ENCODE assay signal across 8 cellular contexts in the genomic region with DNA sequence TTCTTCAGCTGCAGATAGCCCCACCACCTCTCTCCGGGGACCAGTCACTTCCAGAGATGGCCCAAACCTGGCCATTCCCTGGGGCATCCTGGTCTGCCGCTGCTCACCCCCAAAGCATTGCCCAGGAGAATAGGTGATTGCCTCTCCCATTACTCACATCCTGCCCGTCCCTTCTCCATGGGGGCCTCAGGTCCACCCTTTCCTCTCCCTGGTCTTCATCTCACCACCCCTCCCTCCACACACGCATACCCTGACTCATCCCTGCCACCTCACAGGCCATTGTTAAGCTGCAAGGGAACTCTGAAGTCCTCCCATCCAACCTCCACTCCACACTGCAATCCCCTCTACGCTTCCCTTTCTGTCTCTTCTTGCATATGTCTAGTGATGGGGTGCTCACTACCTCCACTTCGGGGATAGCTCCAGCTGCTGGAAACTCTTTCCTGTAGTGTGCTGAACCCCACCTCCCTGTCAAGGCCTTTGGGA. TPM values are rescaled to one million over a fixed set of nuclear protein-coding genes. Genes with fewer than 3 reads are reported as not detected.
DNase-seq lines count a peak whose midpoint lies in the region; ATAC-seq and TF ChIP-seq lines count a peak whose summit lies in the region.

A gene with protein sequence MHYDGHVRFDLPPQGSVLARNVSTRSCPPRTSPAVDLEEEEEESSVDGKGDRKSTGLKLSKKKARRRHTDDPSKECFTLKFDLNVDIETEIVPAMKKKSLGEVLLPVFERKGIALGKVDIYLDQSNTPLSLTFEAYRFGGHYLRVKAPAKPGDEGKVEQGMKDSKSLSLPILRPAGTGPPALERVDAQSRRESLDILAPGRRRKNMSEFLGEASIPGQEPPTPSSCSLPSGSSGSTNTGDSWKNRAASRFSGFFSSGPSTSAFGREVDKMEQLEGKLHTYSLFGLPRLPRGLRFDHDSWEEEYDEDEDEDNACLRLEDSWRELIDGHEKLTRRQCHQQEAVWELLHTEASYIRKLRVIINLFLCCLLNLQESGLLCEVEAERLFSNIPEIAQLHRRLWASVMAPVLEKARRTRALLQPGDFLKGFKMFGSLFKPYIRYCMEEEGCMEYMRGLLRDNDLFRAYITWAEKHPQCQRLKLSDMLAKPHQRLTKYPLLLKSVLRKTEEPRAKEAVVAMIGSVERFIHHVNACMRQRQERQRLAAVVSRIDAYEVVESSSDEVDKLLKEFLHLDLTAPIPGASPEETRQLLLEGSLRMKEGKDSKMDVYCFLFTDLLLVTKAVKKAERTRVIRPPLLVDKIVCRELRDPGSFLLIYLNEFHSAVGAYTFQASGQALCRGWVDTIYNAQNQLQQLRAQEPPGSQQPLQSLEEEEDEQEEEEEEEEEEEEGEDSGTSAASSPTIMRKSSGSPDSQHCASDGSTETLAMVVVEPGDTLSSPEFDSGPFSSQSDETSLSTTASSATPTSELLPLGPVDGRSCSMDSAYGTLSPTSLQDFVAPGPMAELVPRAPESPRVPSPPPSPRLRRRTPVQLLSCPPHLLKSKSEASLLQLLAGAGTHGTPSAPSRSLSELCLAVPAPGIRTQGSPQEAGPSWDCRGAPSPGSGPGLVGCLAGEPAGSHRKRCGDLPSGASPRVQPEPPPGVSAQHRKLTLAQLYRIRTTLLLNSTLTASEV (minus strand): TSS at position 188 of the 483 bp plus-strand sequence. CDS start 14,096 bp downstream, outside the sequence.

- no peak within 1 kb of the TSS for H2BK5ac ChIP-seq in neuronal stem cell (ENCODE audit: low read length)

- no peak within 1 kb of the TSS for H4K8ac ChIP-seq in neuronal stem cell (ENCODE audit: low read depth, low read length)

- TF ChIP-seq CTCF in fibroblast of the aortic adventitia (IDR thresholded peaks at IDR 0.05; ENCODE audit: insufficient read depth, low read length) (no peak), GM13976 (IDR thresholded peaks at IDR 0.05; ENCODE audit: borderline replicate concordance, control extremely low read depth, extremely low read depth, insufficient read depth, missing control alignments) (no peak)

- no peak within 1 kb of the TSS for H2BK15ac ChIP-seq in neuronal stem cell (ENCODE audit: low read length)

- H3K4me2 ChIP-seq in neuronal stem cell (ENCODE audit: insufficient read depth, low read length, poor library complexity, severe bottlenecking) = peak within 1 kb of the TSS; percentile 92

- peak within 1 kb of the TSS; percentile 76 for H2AK5ac ChIP-seq in neuronal stem cell (ENCODE audit: low read depth, low read length)

- no peak within 1 kb of the TSS for H2BK12ac ChIP-seq in neuronal stem cell (ENCODE audit: low read length)

- H3K14ac ChIP-seq in neuronal stem cell (ENCODE audit: low read length) = no peak within 1 kb of the TSS

- peak within 1 kb of the TSS; percentile 98 for H2AFZ ChIP-seq in neuronal stem cell (ENCODE audit: low read length)

- no peak within 1 kb of the TSS for H3K27ac ChIP-seq in neuronal stem cell (replicated peaks; ENCODE audit: low read length)

- no peaks in the 10 kb centered on the region for H3K79me1 ChIP-seq in neuronal stem cell (ENCODE audit: low read depth, low read length)

- no peak within 1 kb of the TSS for H3K9ac ChIP-seq in neuronal stem cell (ENCODE audit: low read depth, low read length, poor library complexity)

- H3K4ac ChIP-seq in neuronal stem cell (ENCODE audit: low read length) = peak within 1 kb of the TSS; percentile 24

- peak within 1 kb of the TSS; percentile 3 for H2BK120ac ChIP-seq in neuronal stem cell (ENCODE audit: low read depth, low read length)

- in situ Hi-C loops in GM13976 (cut with MboI; ENCODE audit: low sequenced_read_pairs, unreplicated experiment) = no loop called here

- H3K4me1 ChIP-seq in neuronal stem cell (ENCODE audit: control insufficient read depth in 2 of 2, insufficient read depth in 1 of 2, low read depth in 1 of 2, low read length in 2 of 2) = peaks cover 11 to 16% of the 10 kb centered on the region in 2 donors

- H3K36me3 ChIP-seq in H7 (replicated peaks; ENCODE audit: control insufficient read depth, insufficient read depth, low read length) = no peaks in the 10 kb centered on the region
- no peaks in the 10 kb centered on the region for H3K36me3 ChIP-seq in neuronal stem cell (replicated peaks in 1 of 2; ENCODE audit: control insufficient read depth in 2 of 2, insufficient read depth in 2 of 2, low read length in 2 of 2)

- no peak for ATAC-seq in HG03460 (IDR thresholded peaks at IDR 0.05; ENCODE audit: unreplicated experiment)

- H4K91ac ChIP-seq in neuronal stem cell (ENCODE audit: low read depth, low read length, poor library complexity) = no peak within 1 kb of the TSS

- H3K18ac ChIP-seq in neuronal stem cell (ENCODE audit: low read length) = peak within 1 kb of the TSS; percentile 74

- WGBS in neuronal stem cell (ENCODE audit: extremely low coverage in 2 of 2, insufficient read length in 2 of 2, insufficient replicate concordance in 1 of 2), 2 donors = no CpG with 5 or more reads among the region's 6 CpGs

- H3K4me3 ChIP-seq in H7 (ENCODE audit: insufficient read depth, low read depth, low read length) = peak within 1 kb of the TSS; percentile 74
- H3K4me3 ChIP-seq in fibroblast of the aortic adventitia (ENCODE audit: low read depth, low read length) = peak within 1 kb of the TSS; percentile 88
- H3K4me3 ChIP-seq in neuronal stem cell (ENCODE audit: low read length in 2 of 2) = peak within 1 kb of the TSS; percentile 68 to 86

- H3K23ac ChIP-seq in neuronal stem cell (ENCODE audit: low read depth, low read length, poor library complexity) = peak within 1 kb of the TSS; percentile 83

- DNase-seq in H7 (no peak), T1000 (lab: John Stamatoyannopoulos, UW) (peak; percentile 71), fibroblast of the aortic adventitia (ENCODE audit: low read depth) (peak; percentile 80), neuronal stem cell (ENCODE audit: low spot score) (no peak), GM13976 (ENCODE audit: low spot score) (no peak), NCI-H1694 treated with DMSO at 0.1 percent for 48 hours (lab: John Stamatoyannopoulos, UW) (no peak), NCI-H1417 (lab: John Stamatoyannopoulos, UW) (no peak)

- no peaks in the 10 kb centered on the region for H3K9me3 ChIP-seq in neuronal stem cell (replicated peaks in 1 of 2; ENCODE audit: control insufficient read depth in 2 of 2, insufficient read depth in 1 of 2, low read depth in 1 of 2, low read length in 2 of 2)

- H3K27me3 ChIP-seq in H7 (ENCODE audit: control insufficient read depth, insufficient read depth, low read length) (peaks cover 9% of the 10 kb centered on the region), neuronal stem cell (ENCODE audit: control insufficient read depth in 3 of 3, insufficient read depth in 3 of 3, low read depth in 1 of 3, low read length in 3 of 3) (peaks cover 0 to 8% (median 0%) of the 10 kb centered on the region in 3 experiments)

RNA-seq across cellular contexts. Expression of the gene that starts here (rescaled TPM):
- 17.2 and 27.4 TPM in 2 replicates for total RNA-seq in H7 (2014; rRNA removed; shearing (Covaris generic))
- 3.8 and 5.1 TPM in 2 replicates for total RNA-seq in fibroblast of the aortic adventitia (ENCODE audit: low replicate concordance)
- 18.8 TPM for polyA plus RNA-seq in neuronal stem cell (2013, experiment 1 of 2)
- polyA plus RNA-seq in neuronal stem cell (2013, experiment 2 of 2) = 18.8 TPM

Comparison
In these comparisons a context has a peak if more than half of its experiments do, and no peak if none do; other contexts are left out.
1. DNase-seq: peak in T1000 (single experiment) and fibroblast of the aortic adventitia (single experiment); none in H7 (single experiment), neuronal stem cell (single experiment), GM13976 (single experiment), NCI-H1694 treated with DMSO at 0.1 percent for 48 hours (single experiment) and NCI-H1417 (0 of 3).
2. Peak in every context shown above with its lines, with median percentiles within 50 percentile points of each other: H3K4me3 ChIP-seq.